Comparison of ENCODE assay signal across 9 cellular contexts in the genomic region with DNA sequence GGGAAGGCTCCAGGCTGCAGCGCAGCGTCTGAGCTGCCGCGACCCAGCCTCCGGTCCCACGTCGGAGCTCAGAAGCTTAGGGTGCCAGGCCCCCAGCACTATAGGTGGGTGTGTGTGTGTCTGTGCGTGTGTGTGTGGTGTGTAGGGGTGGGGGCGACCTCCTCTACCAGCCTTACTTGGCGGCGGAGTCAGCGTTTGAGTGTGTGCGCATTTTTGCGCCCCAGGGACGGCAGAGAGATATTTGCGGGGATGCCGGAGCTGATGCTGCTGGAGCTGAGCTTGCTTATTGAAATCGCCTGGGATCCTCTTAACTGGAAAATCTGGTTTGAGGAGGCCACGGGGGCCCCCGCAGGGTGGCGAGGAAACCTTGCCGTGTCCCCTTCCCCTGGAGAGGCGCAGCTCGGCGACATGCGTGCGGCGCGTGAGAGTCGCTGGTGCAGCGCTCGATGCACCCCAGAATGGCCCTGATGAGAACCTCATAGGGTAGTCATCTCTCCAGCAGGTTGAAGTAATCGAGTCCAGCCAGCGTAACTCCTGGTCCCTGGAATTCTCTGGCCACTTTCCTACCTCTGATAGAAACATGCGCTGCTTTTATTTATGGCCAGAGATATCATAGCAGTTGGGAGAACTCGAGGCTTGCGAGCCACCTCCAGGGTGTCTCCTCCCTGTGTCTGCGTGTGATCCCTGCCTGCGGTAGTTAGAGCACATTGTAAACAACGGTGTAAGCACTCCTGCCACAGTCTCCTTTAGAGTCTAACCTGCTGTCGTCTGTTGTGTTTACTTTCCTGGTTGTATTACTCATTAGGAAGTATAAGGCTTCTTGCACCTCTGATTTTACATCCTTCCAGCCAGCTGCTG. TPM values are rescaled to one million over a fixed set of nuclear protein-coding genes. Genes with fewer than 3 reads are reported as not detected.
DNase-seq lines count a peak whose midpoint lies in the region; ATAC-seq and TF ChIP-seq lines count a peak whose summit lies in the region.
"Had no signal": no experiment of that assay in that cellular context is flagged by ENCODE, and none has a peak within 500 bp of the region (broad histone marks: within the 10 kb centered on the region; RNA-seq: fewer than 3 reads in every experiment).

No MANE protein-coding gene starts in this region.

- no peaks in the 10 kb centered on the region for H3K9me3 ChIP-seq in MM.1S (replicated peaks; ENCODE audit: insufficient read depth, low read length)

- no peaks in the 10 kb centered on the region for H3K36me3 ChIP-seq in MM.1S (replicated peaks; ENCODE audit: insufficient read depth, low read length)

- H3K4me3 ChIP-seq in MM.1S (ENCODE audit: low read length) = no peak overlapping the region

- no peaks in the 10 kb centered on the region for H3K9me2 ChIP-seq in MM.1S (replicated peaks; ENCODE audit: insufficient read depth, low read length)

- no peaks in the 10 kb centered on the region for H3K79me2 ChIP-seq in MM.1S (ENCODE audit: low read length)

- ATAC-seq in foreskin keratinocyte (peak; percentile 7), HG02798 (IDR thresholded peaks at IDR 0.05; ENCODE audit: poor library complexity, unreplicated experiment) (no peak), HG03175 (IDR thresholded peaks at IDR 0.05; ENCODE audit: unreplicated experiment) (no peak)

- no peaks in the 10 kb centered on the region for H3F3A ChIP-seq in MM.1S (ENCODE audit: insufficient read depth, low read length)

- no peak overlapping the region for H3K4me2 ChIP-seq in MM.1S (ENCODE audit: low read depth, low read length)

- H3K4me1 Mint-ChIP-seq in osteocyte (ENCODE audit: unreplicated experiment) = peaks cover 33% of the 10 kb centered on the region

- no peak overlapping the region for H2AFZ ChIP-seq in MM.1S (ENCODE audit: low read length)

- peaks cover 4% of the 10 kb centered on the region for H3K27me3 Mint-ChIP-seq in osteocyte (ENCODE audit: unreplicated experiment)

- peak overlapping the region; percentile 99 for H3K4me3 Mint-ChIP-seq in osteocyte (ENCODE audit: unreplicated experiment)

- TF ChIP-seq CTCF in foreskin keratinocyte (conservative IDR thresholded peaks at IDR 0.05) = no peak
- TF ChIP-seq CTCF in osteocyte (IDR thresholded peaks at IDR 0.05) = no peak
- no peak for TF ChIP-seq CTCF in MM.1S (IDR thresholded peaks at IDR 0.05; ENCODE audit: low read length)

- H3K9me3 Mint-ChIP-seq in osteocyte (ENCODE audit: unreplicated experiment) = no peaks in the 10 kb centered on the region

- H4K20me1 ChIP-seq in MM.1S (ENCODE audit: insufficient read depth, low read length) = no peaks in the 10 kb centered on the region

- DNase-seq in DMS53 treated with DMSO at 0.1 percent for 48 hours (lab: John Stamatoyannopoulos, UW; ENCODE audit: unreplicated experiment) (peak; percentile 69), NCI-H748 (lab: John Stamatoyannopoulos, UW; ENCODE audit: unreplicated experiment) (peak; percentile 91), foreskin keratinocyte (peak in 1 of 2 donors; percentile 50), osteocyte (ENCODE audit: extremely low spot score, unreplicated experiment) (no peak), MM.1S (no peak)
- DNase-seq in stimulated activated CD4-positive, alpha-beta T cell treated with anti-CD3 and anti-CD28 coated beads, Interleukin-1b, Interleukin-23, amount 100 ng/mL, for 48 hours = no peak

- peak overlapping the region; percentile 52 for H3K27ac Mint-ChIP-seq in osteocyte (ENCODE audit: unreplicated experiment)

- H3K27me3 ChIP-seq in foreskin keratinocyte = peaks cover 43% of the 10 kb centered on the region
- H3K27me3 ChIP-seq in MM.1S (replicated peaks; ENCODE audit: insufficient read depth, low read length) = no peaks in the 10 kb centered on the region

- H3K27ac ChIP-seq in foreskin keratinocyte (no peak overlapping the region), MM.1S (ENCODE audit: low read length) (no peak overlapping the region)
- H3K27ac ChIP-seq: VCaP had no signal

- H3K4me1 ChIP-seq in foreskin keratinocyte (peaks cover 5% of the 10 kb centered on the region), MM.1S (ENCODE audit: low read length) (no peaks in the 10 kb centered on the region)

- no peak overlapping the region for H3K9ac ChIP-seq in MM.1S (ENCODE audit: low read length)

- H3K36me3 Mint-ChIP-seq in osteocyte (ENCODE audit: unreplicated experiment) = no peaks in the 10 kb centered on the region

RNA-seq across cellular contexts. Expression of a gene that starts 2.7 kb away (rescaled TPM):
- total RNA-seq in foreskin keratinocyte (0.60 and 0.78 TPM in 2 replicates), osteocyte (17.6 and 18.7 TPM in 2 replicates)
- 0.22 and 0.25 TPM in 2 replicates for polyA plus RNA-seq in foreskin keratinocyte

Comparison
In these comparisons a context has a peak if more than half of its experiments do, and no peak if none do; other contexts are left out.
1. DNase-seq: peak in DMS53 treated with DMSO at 0.1 percent for 48 hours (single experiment) and NCI-H748 (single experiment); none in osteocyte (single experiment), stimulated activated CD4-positive, alpha-beta T cell treated with anti-CD3 and anti-CD28 coated beads, Interleukin-1b, Interleukin-23, amount 100 ng/mL, for 48 hours (single experiment) and MM.1S (single experiment).
2. RNA of a gene that starts 2.7 kb away (total RNA-seq): 17.6 to 18.7 TPM in osteocyte; 0.60 to 0.78 TPM in foreskin keratinocyte; every median in the first group is over 10 times any median in the second.